8 cellular contexts compared by ENCODE assay signal in genomic region chr1:52920791-52921291, GRCh38. TPM values are rescaled to one million over a fixed set of nuclear protein-coding genes. Genes with fewer than 3 reads are reported as not detected.
A peak's percentile ranks its signal among the peaks of the same experiment; 100 is the strongest.
DNase-seq lines count a peak whose midpoint lies in the region; ATAC-seq, FAIRE-seq and TF ChIP-seq lines count a peak whose summit lies in the region.

No MANE protein-coding gene starts in this region.

- H3K9ac ChIP-seq in HepG2 (ENCODE audit: insufficient read depth, low read depth, low read length), result peak overlapping the region; percentile 86

- no peaks in the 10 kb centered on the region for H3K36me3 Mint-ChIP-seq in T-helper 1 cell treated with Interleukin-12 subunit alpha and Interleukin-12 subunit beta and Interleukin-4 antibody, amounts not matched to agents 30 μg/mL and 1 μg/mL, for 36 hours (ENCODE audit: low read depth)

- H3K4me2 ChIP-seq in HepG2 (ENCODE audit: low read depth, low read length), result peak overlapping the region; percentile 94

- 33% methylated on average over 3 of the region's 35 CpGs for WGBS in HepG2 (ENCODE audit: low lambda C conversion rate)
- WGBS in thyroid gland, 2 donors, result 19 to 33% methylated on average over 9 to 12 of the region's 35 CpGs

- H3K27me3 ChIP-seq in HepG2 (ENCODE audit: control insufficient read depth in 1 of 2, insufficient read depth in 2 of 2, low read length in 2 of 2), result no peaks in the 10 kb centered on the region
- no peaks in the 10 kb centered on the region for H3K27me3 ChIP-seq in thyroid gland

- TF ChIP-seq POLR2A in HepG2 (IDR thresholded peaks at IDR 0.05; ENCODE audit: insufficient read depth in 1 of 2, low read depth in 2 of 2, low read length in 2 of 2), result no peak
- TF ChIP-seq POLR2A in thyroid gland (IDR thresholded peaks at IDR 0.05), result no peak

- no peak overlapping the region for H2AFZ ChIP-seq in HepG2 (ENCODE audit: low read length)

- intact Hi-C loops in HepG2 (cut with micrococcal nuclease; ENCODE audit: unreplicated experiment), result loop anchor here (1.0 to 10.0 kb wide), 3 partner anchors 16 to 261 kb away; no protein-coding TSS in a partner anchor
- intact Hi-C loops in thyroid gland (cut with DNase I), result loop anchor here (10.0 kb wide), 1 partner anchor 264 kb away; no protein-coding TSS in a partner anchor

- peak overlapping the region; percentile 53 for H3K4me3 Mint-ChIP-seq in T-helper 1 cell treated with Interleukin-12 subunit alpha and Interleukin-12 subunit beta and Interleukin-4 antibody, amounts not matched to agents 30 μg/mL and 1 μg/mL, for 36 hours

- TF ChIP-seq RAD21 in HepG2 (CRISPR knock-in tag; IDR thresholded peaks at IDR 0.05), result no peak

- DNase-seq in T-helper 1 cell, result no peak
- peak; percentile 36 for DNase-seq in cerebellum (ENCODE audit: low spot score)
- no peak for DNase-seq in HepG2 (ENCODE audit: low spot score)
- DNase-seq in thyroid gland, result peak; percentile 66 to 71
- DNase-seq in NK-92 treated with Interleukin-12 subunit alpha and Interleukin-12 subunit beta, amount 100 ng/mL, for 24 hours (lab: John Stamatoyannopoulos, UW), result no peak
- no peak for DNase-seq in NOMO-1 treated with DMSO at 0.1 percent for 48 hours (lab: John Stamatoyannopoulos, UW; ENCODE audit: unreplicated experiment)
- DNase-seq in kidney glomerular epithelial cell (lab: John Stamatoyannopoulos, UW), result no peak

- H3K4me3 ChIP-seq in HepG2 (replicated peaks in 1 of 3; ENCODE audit: insufficient read depth in 1 of 3, low read depth in 2 of 3, low read length in 3 of 3) (peak overlapping the region; percentile 64 to 86 (median 74)), thyroid gland (replicated peaks in 1 of 3) (peak overlapping the region; percentile 4 to 79 (median 73))

- peaks cover 73% of the 10 kb centered on the region for H3K4me1 ChIP-seq in HepG2 (ENCODE audit: insufficient read depth, low read length)
- H3K4me1 ChIP-seq in thyroid gland, result peaks cover under 1 to 17% of the 10 kb centered on the region in 2 donors

- CTCF ChIA-PET in HepG2 (lab: Yijun Ruan, JAX; ENCODE audit: low intra/inter-chr PET ratio, low total read pairs), result interaction anchor here (1.3 kb wide), 1 partner anchor 220 kb away, joined by 3 read pairs; no protein-coding TSS in a partner anchor

- H3K79me2 ChIP-seq in HepG2 (ENCODE audit: insufficient read depth, low read length), result peaks cover 4% of the 10 kb centered on the region

- peaks cover 21% of the 10 kb centered on the region for H3K4me1 Mint-ChIP-seq in T-helper 1 cell treated with Interleukin-12 subunit alpha and Interleukin-12 subunit beta and Interleukin-4 antibody, amounts not matched to agents 30 μg/mL and 1 μg/mL, for 36 hours (ENCODE audit: low read depth)

- peaks cover 6% of the 10 kb centered on the region for H3K27me3 Mint-ChIP-seq in T-helper 1 cell treated with Interleukin-12 subunit alpha and Interleukin-12 subunit beta and Interleukin-4 antibody, amounts not matched to agents 30 μg/mL and 1 μg/mL, for 36 hours (ENCODE audit: low read depth)

- ATAC-seq in HepG2, result peak; percentile 80

- H3K9me3 Mint-ChIP-seq in T-helper 1 cell treated with Interleukin-12 subunit alpha and Interleukin-12 subunit beta and Interleukin-4 antibody, amounts not matched to agents 30 μg/mL and 1 μg/mL, for 36 hours, result no peaks in the 10 kb centered on the region

- no peak overlapping the region for H3K27ac Mint-ChIP-seq in T-helper 1 cell treated with Interleukin-12 subunit alpha and Interleukin-12 subunit beta and Interleukin-4 antibody, amounts not matched to agents 30 μg/mL and 1 μg/mL, for 36 hours

- peak; percentile 65 for FAIRE-seq in HepG2 (lab: Jason Lieb, UNC)

- in situ Hi-C loops in HepG2 (cut with HindIII; ENCODE audit: extremely low pct_ligation_motif_present, low pct_unique_long_range_greater_than_20kb), result loop anchor here (5.0 kb wide), 1 partner anchor 261 kb away; no protein-coding TSS in a partner anchor

- no peak for TF ChIP-seq CTCF in HepG2 (CRISPR knock-in tag; IDR thresholded peaks at IDR 0.05)
- no peak for TF ChIP-seq CTCF in thyroid gland (IDR thresholded peaks at IDR 0.05)

- POLR2A ChIA-PET in HepG2 (lab: Yijun Ruan, JAX), result interaction anchor here (1.0 to 1.5 kb wide), 5 partner anchors 10 to 197 kb away, joined by 3 to 7 read pairs (median 3); no protein-coding TSS in a partner anchor

- TF ChIP-seq EP300 in HepG2 (IDR thresholded peaks at IDR 0.05; ENCODE audit: low read depth in 2 of 2, low read length in 2 of 2), result no peak
- TF ChIP-seq EP300 in HepG2 (CRISPR knock-in tag; IDR thresholded peaks at IDR 0.05; ENCODE audit: borderline replicate concordance), result no peak

- TSS peak; percentile 82 for BruUV-seq in HepG2 (replicated peaks; lab: Mats Ljungman, UMichigan)

- peak overlapping the region; percentile 91 for H3K27ac ChIP-seq in HepG2 (ENCODE audit: extremely low read length, insufficient read depth, low read length)
- peak overlapping the region; percentile 71 to 97 (median 94) for H3K27ac ChIP-seq in thyroid gland

- H3K9me3 ChIP-seq in HepG2 (ENCODE audit: low read length) (no peaks in the 10 kb centered on the region), thyroid gland (no peaks in the 10 kb centered on the region)

- no peaks in the 10 kb centered on the region for H4K20me1 ChIP-seq in HepG2 (ENCODE audit: insufficient read depth, low read length)

- H3K36me3 ChIP-seq in HepG2 (replicated peaks in 1 of 2; ENCODE audit: control insufficient read depth in 1 of 2, insufficient read depth in 2 of 2, low read length in 2 of 2) (no peaks in the 10 kb centered on the region), thyroid gland (no peaks in the 10 kb centered on the region)

TF ChIP-seq in HepG2, 621 proteins besides CTCF, POLR2A, EP300 and RAD21 (continues in another document):
- 0 out of 2 replicates have a peak, but pooled peaks have one; percentile 15 for TF ChIP-seq POLR2AphosphoS5 (IDR thresholded peaks at IDR 0.05; ENCODE audit: low read depth, low read length)
- TF ChIP-seq NR2F2 (IDR thresholded peaks at IDR 0.05; ENCODE audit: borderline replicate concordance, low read depth), result peak; percentile 29; the same call in 1 of the 2 replicates
- TF ChIP-seq ZNF331 (CRISPR knock-in tag; IDR thresholded peaks at IDR 0.05), result peak; percentile 26; the same call in 1 of the 2 replicates

RNA-seq across cellular contexts. Expression of gene ECHDC2, which starts 0.7 kb away (rescaled TPM):
- 24.0 TPM for total RNA-seq in cerebellum
- total RNA-seq in HepG2 (2016; rRNA removed; fragmentation: Illumina TruSeq; extraction: Trizol), result 27.3 and 48.1 TPM in 2 replicates
- total RNA-seq in HepG2 (2016; cell fraction: cytosol; rRNA removed; fragmentation: Illumina TruSeq; extraction: Trizol; ENCODE audit: low read depth), result 14.4 and 15.0 TPM in 2 replicates
- total RNA-seq in HepG2 (2016; cell fraction: insoluble cytoplasmic fraction; rRNA removed; fragmentation: Illumina TruSeq; extraction: Trizol), result 24.1 and 48.7 TPM in 2 replicates
- total RNA-seq in HepG2 (2016; cell fraction: membrane; rRNA removed; fragmentation: Illumina TruSeq; extraction: Trizol), result 27.6 and 28.1 TPM in 2 replicates
- total RNA-seq in HepG2 (2016; cell fraction: nucleus; rRNA removed; fragmentation: Illumina TruSeq; extraction: Trizol), result 47.0 and 57.5 TPM in 2 replicates
- polyA plus RNA-seq in HepG2 (2011; rRNA removed), result 90.3 and 107 TPM in 2 replicates
- 28.8 and 33.6 TPM in 2 replicates for polyA plus RNA-seq in HepG2 (2011; cell fraction: cytosol; rRNA removed)
- polyA plus RNA-seq in HepG2 (2011; cell fraction: nucleus; rRNA removed), result 324 and 383 TPM in 2 replicates
- 92.3 and 94.6 TPM in 2 replicates for polyA plus RNA-seq in HepG2 (2012)
- 10.1 and 14.1 TPM in 2 replicates for polyA plus RNA-seq in HepG2 (2016; cell fraction: cytosol; fragmentation: Illumina TruSeq; extraction: Trizol; ENCODE audit: low read depth)
- polyA plus RNA-seq in HepG2 (2016; cell fraction: insoluble cytoplasmic fraction; fragmentation: Illumina TruSeq; extraction: Trizol; ENCODE audit: low read depth), result 25.0 and 28.2 TPM in 2 replicates
- polyA plus RNA-seq in HepG2 (2016; cell fraction: membrane; fragmentation: Illumina TruSeq; extraction: Trizol; ENCODE audit: low read depth), result 15.4 and 18.5 TPM in 2 replicates
- 222 and 224 TPM in 2 replicates for polyA plus RNA-seq in HepG2 (2016; cell fraction: nucleus; fragmentation: Illumina TruSeq; extraction: Trizol; ENCODE audit: insufficient read depth, low read depth)
- 2.4 and 35.6 TPM in 2 replicates for polyA minus RNA-seq in HepG2 (2011; rRNA and poly(A)+ RNA removed; ENCODE audit: low replicate concordance)
- polyA minus RNA-seq in HepG2 (2011; cell fraction: cytosol; rRNA and poly(A)+ RNA removed), result 5.5 and 7.3 TPM in 2 replicates
- 75.6 and 105 TPM in 2 replicates for polyA minus RNA-seq in HepG2 (2011; cell fraction: nucleus; rRNA and poly(A)+ RNA removed)
- total RNA-seq in thyroid gland, result 100 to 1,000 TPM; 153 to 217 (median 187) TPM

RNA-seq across cellular contexts. Expression of gene SCP2, which starts 6.2 kb away (rescaled TPM):
- 63.0 TPM for total RNA-seq in cerebellum
- 133 and 215 TPM in 2 replicates for total RNA-seq in HepG2 (2016; rRNA removed; fragmentation: Illumina TruSeq; extraction: Trizol)
- total RNA-seq in HepG2 (2016; cell fraction: cytosol; rRNA removed; fragmentation: Illumina TruSeq; extraction: Trizol; ENCODE audit: low read depth), result 13.3 and 15.9 TPM in 2 replicates
- 133 and 225 TPM in 2 replicates for total RNA-seq in HepG2 (2016; cell fraction: insoluble cytoplasmic fraction; rRNA removed; fragmentation: Illumina TruSeq; extraction: Trizol)
- total RNA-seq in HepG2 (2016; cell fraction: membrane; rRNA removed; fragmentation: Illumina TruSeq; extraction: Trizol), result 33.4 and 38.1 TPM in 2 replicates
- total RNA-seq in HepG2 (2016; cell fraction: nucleus; rRNA removed; fragmentation: Illumina TruSeq; extraction: Trizol), result 54.5 and 57.0 TPM in 2 replicates
- 45.6 and 59.0 TPM in 2 replicates for polyA plus RNA-seq in HepG2 (2011; rRNA removed)
- polyA plus RNA-seq in HepG2 (2011; cell fraction: cytosol; rRNA removed), result 21.7 and 41.8 TPM in 2 replicates
- polyA plus RNA-seq in HepG2 (2011; cell fraction: nucleus; rRNA removed), result 11.2 and 21.2 TPM in 2 replicates
- polyA plus RNA-seq in HepG2 (2012), result 88.5 and 194 TPM in 2 replicates
- 12.4 and 13.4 TPM in 2 replicates for polyA plus RNA-seq in HepG2 (2016; cell fraction: cytosol; fragmentation: Illumina TruSeq; extraction: Trizol; ENCODE audit: low read depth)
- 220 and 248 TPM in 2 replicates for polyA plus RNA-seq in HepG2 (2016; cell fraction: insoluble cytoplasmic fraction; fragmentation: Illumina TruSeq; extraction: Trizol; ENCODE audit: low read depth)
- 28.4 and 29.4 TPM in 2 replicates for polyA plus RNA-seq in HepG2 (2016; cell fraction: membrane; fragmentation: Illumina TruSeq; extraction: Trizol; ENCODE audit: low read depth)
- 75.9 and 81.4 TPM in 2 replicates for polyA plus RNA-seq in HepG2 (2016; cell fraction: nucleus; fragmentation: Illumina TruSeq; extraction: Trizol; ENCODE audit: insufficient read depth, low read depth)
- 12.4 and 19.8 TPM in 2 replicates for polyA minus RNA-seq in HepG2 (2011; rRNA and poly(A)+ RNA removed; ENCODE audit: low replicate concordance)
- 30.3 and 35.0 TPM in 2 replicates for polyA minus RNA-seq in HepG2 (2011; cell fraction: cytosol; rRNA and poly(A)+ RNA removed)
- polyA minus RNA-seq in HepG2 (2011; cell fraction: nucleus; rRNA and poly(A)+ RNA removed), result 32.4 and 42.5 TPM in 2 replicates
- total RNA-seq in thyroid gland, result 100 to 1,000 TPM; 114 to 181 (median 164) TPM

Comparison
In these comparisons a context has a peak if more than half of its experiments do, and no peak if none do; other contexts are left out.
1. DNase-seq: peak in cerebellum (single experiment) and thyroid gland (2 of 2); none in T-helper 1 cell (0 of 5), HepG2 (single experiment), NK-92 treated with Interleukin-12 subunit alpha and Interleukin-12 subunit beta, amount 100 ng/mL, for 24 hours (single experiment), NOMO-1 treated with DMSO at 0.1 percent for 48 hours (single experiment) and kidney glomerular epithelial cell (single experiment).